In genomic region chr16:57536306-57537193, GRCh38 we compare ENCODE assay signal across 8 cellular contexts. TPM values are rescaled to one million over a fixed set of nuclear protein-coding genes. Genes with fewer than 3 reads are reported as not detected.
DNase-seq lines count a peak whose midpoint lies in the region; TF ChIP-seq lines count a peak whose summit lies in the region.

TSS of gene CCDC102A (minus strand) at chr16:57536571. CDS start at chr16:57529177, 7,394 bp downstream.

- H3K4me3 ChIP-seq in HAP-1 (peak within 1 kb of the TSS; percentile 56), MM.1S (ENCODE audit: low read length) (peak within 1 kb of the TSS; percentile 96), neutrophil (ENCODE audit: low read depth in 1 of 2, low read length in 1 of 2) (peak within 1 kb of the TSS; percentile 35 to 59)

- no peaks in the 10 kb centered on the region for H3K27me3 ChIP-seq in HAP-1 (ENCODE audit: low read depth)
- H3K27me3 ChIP-seq in MM.1S (replicated peaks; ENCODE audit: insufficient read depth, low read length): no peaks in the 10 kb centered on the region
- H3K27me3 ChIP-seq in neutrophil: peaks cover 100% of the 10 kb centered on the region

- no peaks in the 10 kb centered on the region for H3K9me3 ChIP-seq in HAP-1
- no peaks in the 10 kb centered on the region for H3K9me3 ChIP-seq in MM.1S (replicated peaks; ENCODE audit: insufficient read depth, low read length)
- no peaks in the 10 kb centered on the region for H3K9me3 ChIP-seq in neutrophil

- peak; percentile 75 for DNase-seq in GM13977 (ENCODE audit: low spot score)
- DNase-seq in HAP-1 (ENCODE audit: low spot score in 2 of 2): peak; percentile 11 to 60
- DNase-seq in MM.1S: peak; percentile 20
- no peak for DNase-seq in activated T-helper 1 cell treated with anti-CD3 and anti-CD28 coated beads, Interleukin-12 subunit alpha, Interleukin-12 subunit beta, Interleukin-2, Interleukin-4 antibody, amounts not matched to agents 30 ng/mL and 10 ng/mL and 1 ng/mL, durations not matched to agents 14 hours and 24 hours and 36 hours (ENCODE audit: low spot score)
- peak; percentile 23 for DNase-seq in foreskin melanocyte
- no peak for DNase-seq in cerebellar nuclear complex (lab: John Stamatoyannopoulos, UW)
- no peak for DNase-seq in occipital lobe (lab: John Stamatoyannopoulos, UW)

- H3K36me3 Mint-ChIP-seq in activated T-helper 1 cell treated with anti-CD3 and anti-CD28 coated beads, Interleukin-12 subunit alpha, Interleukin-12 subunit beta, Interleukin-2, Interleukin-4 antibody, amounts not matched to agents 30 ng/mL and 10 ng/mL and 1 ng/mL, durations not matched to agents 14 hours and 24 hours and 36 hours (ENCODE audit: low read depth): no peaks in the 10 kb centered on the region

- TF ChIP-seq CTCF in GM13977 (IDR thresholded peaks at IDR 0.05; ENCODE audit: extremely low read depth, insufficient read depth, missing control alignments) (peak; percentile 6), MM.1S (IDR thresholded peaks at IDR 0.05; ENCODE audit: low read length) (no peak), neutrophil (IDR thresholded peaks at IDR 0.05) (no peak)

- H3K4me1 ChIP-seq in HAP-1: peaks cover 8% of the 10 kb centered on the region
- H3K4me1 ChIP-seq in MM.1S (ENCODE audit: low read length): peaks cover 45% of the 10 kb centered on the region
- H3K4me1 ChIP-seq in neutrophil (ENCODE audit: control insufficient read depth in 1 of 2, insufficient read depth in 1 of 2, low read depth in 1 of 2, low read length in 1 of 2): peaks cover 11 to 16% of the 10 kb centered on the region in 2 experiments

- peak within 1 kb of the TSS; percentile 78 for H3K4me3 Mint-ChIP-seq in activated T-helper 1 cell treated with anti-CD3 and anti-CD28 coated beads, Interleukin-12 subunit alpha, Interleukin-12 subunit beta, Interleukin-2, Interleukin-4 antibody, amounts not matched to agents 30 ng/mL and 10 ng/mL and 1 ng/mL, durations not matched to agents 14 hours and 24 hours and 36 hours

- H3K9ac ChIP-seq in MM.1S (ENCODE audit: low read length): peak within 1 kb of the TSS; percentile 90

- H3K4me2 ChIP-seq in MM.1S (ENCODE audit: low read depth, low read length): peak within 1 kb of the TSS; percentile 91

- peaks cover 31% of the 10 kb centered on the region for H3F3A ChIP-seq in MM.1S (ENCODE audit: insufficient read depth, low read length)

- in situ Hi-C loops in GM13977 (cut with MboI; ENCODE audit: low pct_unique_long_range_greater_than_20kb, low sequenced_read_pairs, unreplicated experiment): no loop called here
- in situ Hi-C loops in HAP-1 (cut with MboI; ENCODE audit: low sequenced_read_pairs): no loop called here

- peaks cover 27% of the 10 kb centered on the region for H3K79me2 ChIP-seq in MM.1S (ENCODE audit: low read length)

- H3K9me3 Mint-ChIP-seq in activated T-helper 1 cell treated with anti-CD3 and anti-CD28 coated beads, Interleukin-12 subunit alpha, Interleukin-12 subunit beta, Interleukin-2, Interleukin-4 antibody, amounts not matched to agents 30 ng/mL and 10 ng/mL and 1 ng/mL, durations not matched to agents 14 hours and 24 hours and 36 hours: no peaks in the 10 kb centered on the region

- H2AFZ ChIP-seq in MM.1S (ENCODE audit: low read length): peak within 1 kb of the TSS; percentile 87

- H3K27ac ChIP-seq in MM.1S (ENCODE audit: low read length): peak within 1 kb of the TSS; percentile 58; the same call in 1 of the 2 replicates
- no peak within 1 kb of the TSS for H3K27ac ChIP-seq in neutrophil

- H3K27ac Mint-ChIP-seq in activated T-helper 1 cell treated with anti-CD3 and anti-CD28 coated beads, Interleukin-12 subunit alpha, Interleukin-12 subunit beta, Interleukin-2, Interleukin-4 antibody, amounts not matched to agents 30 ng/mL and 10 ng/mL and 1 ng/mL, durations not matched to agents 14 hours and 24 hours and 36 hours: peak within 1 kb of the TSS; percentile 93

- no peaks in the 10 kb centered on the region for H3K36me3 ChIP-seq in HAP-1 (replicated peaks)
- no peaks in the 10 kb centered on the region for H3K36me3 ChIP-seq in MM.1S (replicated peaks; ENCODE audit: insufficient read depth, low read length)
- H3K36me3 ChIP-seq in neutrophil: no peaks in the 10 kb centered on the region

- peaks cover 61% of the 10 kb centered on the region for H3K4me1 Mint-ChIP-seq in activated T-helper 1 cell treated with anti-CD3 and anti-CD28 coated beads, Interleukin-12 subunit alpha, Interleukin-12 subunit beta, Interleukin-2, Interleukin-4 antibody, amounts not matched to agents 30 ng/mL and 10 ng/mL and 1 ng/mL, durations not matched to agents 14 hours and 24 hours and 36 hours (ENCODE audit: low read depth)

- no peaks in the 10 kb centered on the region for H3K27me3 Mint-ChIP-seq in activated T-helper 1 cell treated with anti-CD3 and anti-CD28 coated beads, Interleukin-12 subunit alpha, Interleukin-12 subunit beta, Interleukin-2, Interleukin-4 antibody, amounts not matched to agents 30 ng/mL and 10 ng/mL and 1 ng/mL, durations not matched to agents 14 hours and 24 hours and 36 hours (ENCODE audit: insufficient read depth)

- no peaks in the 10 kb centered on the region for H3K9me2 ChIP-seq in MM.1S (replicated peaks; ENCODE audit: insufficient read depth, low read length)

- H4K20me1 ChIP-seq in MM.1S (ENCODE audit: insufficient read depth, low read length): no peaks in the 10 kb centered on the region

- intact Hi-C loops in activated T-helper 1 cell treated with anti-CD3 and anti-CD28 coated beads, Interleukin-12 subunit alpha, Interleukin-12 subunit beta, Interleukin-2, Interleukin-4 antibody, amounts not matched to agents 30 ng/mL and 10 ng/mL and 1 ng/mL, durations not matched to agents 14 hours and 24 hours and 36 hours (cut with micrococcal nuclease): loop anchor here (1.0 to 10.0 kb wide), 12 partner anchors 8 to 854 kb away; partner anchors contain the start of genes CFAP20, DOK4, HERPUD1 and KATNB1

RNA-seq across cellular contexts. Expression of gene CCDC102A, which starts in this region (rescaled TPM):
- 5.7 and 7.3 TPM in 2 replicates for total RNA-seq in activated T-helper 1 cell treated with anti-CD3 and anti-CD28 coated beads, Interleukin-12 subunit alpha, Interleukin-12 subunit beta, Interleukin-2, Interleukin-4 antibody, amounts not matched to agents 30 ng/mL and 10 ng/mL and 1 ng/mL, durations not matched to agents 14 hours and 24 hours and 36 hours
- 1.7 TPM for total RNA-seq in occipital lobe

Comparison
In these comparisons a context has a peak if more than half of its experiments do, and no peak if none do; other contexts are left out.
1. DNase-seq: peak in GM13977 (single experiment), HAP-1 (2 of 2), MM.1S (single experiment) and foreskin melanocyte (single experiment); none in activated T-helper 1 cell treated with anti-CD3 and anti-CD28 coated beads, Interleukin-12 subunit alpha, Interleukin-12 subunit beta, Interleukin-2, Interleukin-4 antibody, amounts not matched to agents 30 ng/mL and 10 ng/mL and 1 ng/mL, durations not matched to agents 14 hours and 24 hours and 36 hours (single experiment), cerebellar nuclear complex (0 of 2) and occipital lobe (single experiment).
2. Peak in every context shown above with its lines, with median percentiles within 50 percentile points of each other: H3K4me3 ChIP-seq.